In genomic region chr15:74724570-74725240, GRCh38 we compare ENCODE assay signal across 1 cellular context.
TF ChIP-seq lines count a peak whose summit lies in the region.

No MANE protein-coding gene starts in this region.

TF ChIP-seq in endothelial cell of umbilical vein, 7 proteins besides CTCF, POLR2A, EP300 and RAD21:
- TF ChIP-seq POLR2AphosphoS5 (IDR thresholded peaks at IDR 0.05; ENCODE audit: insufficient read depth, low read depth, low read length): no peak
- TF ChIP-seq MAX (IDR thresholded peaks at IDR 0.05; ENCODE audit: insufficient read depth, insufficient read length): no peak
- no peak for TF ChIP-seq EZH2 (IDR thresholded peaks at IDR 0.05; ENCODE audit: borderline replicate concordance, low read depth, low read length, severe bottlenecking)
- TF ChIP-seq FOS (IDR thresholded peaks at IDR 0.05; ENCODE audit: borderline replicate concordance, insufficient read depth, low read length): no peak
- TF ChIP-seq JUN (IDR thresholded peaks at IDR 0.05; ENCODE audit: borderline replicate concordance, insufficient read depth, insufficient read length, low read depth): no peak
